ENCODE assay signal across 22 cellular contexts in the genomic region with DNA sequence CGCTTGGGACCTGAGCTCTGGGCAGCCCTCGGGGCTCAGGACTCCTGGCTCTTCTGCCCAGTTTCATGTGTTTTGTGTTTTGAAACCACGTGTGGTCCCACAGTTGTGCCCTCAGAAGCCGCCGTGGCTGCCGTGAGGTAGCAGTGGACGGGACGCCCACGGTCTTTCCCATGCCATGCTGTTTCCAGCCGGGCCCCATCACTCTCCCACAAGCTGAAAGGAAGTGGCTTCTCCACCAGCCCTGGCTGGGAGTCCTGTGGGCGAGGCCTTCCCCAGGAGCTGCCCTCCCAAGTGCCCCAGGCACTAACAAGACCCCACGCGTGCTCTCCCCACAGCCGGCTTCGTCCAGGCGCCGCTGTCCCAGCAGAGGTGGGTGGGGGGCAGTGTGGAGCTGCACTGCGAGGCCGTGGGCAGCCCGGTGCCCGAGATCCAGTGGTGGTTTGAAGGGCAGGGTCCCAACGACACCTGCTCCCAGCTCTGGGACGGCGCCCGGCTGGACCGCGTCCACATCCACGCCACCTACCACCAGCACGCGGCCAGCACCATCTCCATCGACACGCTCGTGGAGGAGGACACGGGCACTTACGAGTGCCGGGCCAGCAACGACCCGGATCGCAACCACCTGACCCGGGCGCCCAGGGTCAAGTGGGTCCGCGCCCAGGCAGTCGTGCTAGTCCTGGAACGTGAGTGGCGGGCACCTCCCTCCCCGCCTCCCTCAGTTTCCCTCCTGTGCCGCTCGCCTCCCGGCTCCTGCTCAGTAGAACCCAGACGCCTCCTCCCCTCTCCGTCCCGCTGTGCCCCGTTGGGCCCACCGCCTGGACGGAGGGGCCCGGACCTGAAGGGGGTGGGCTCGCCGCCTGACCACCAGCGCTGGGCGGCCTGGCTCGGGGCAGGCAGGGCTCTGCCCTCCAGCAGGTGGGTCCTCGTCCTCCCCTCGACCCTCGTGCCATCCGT. TPM values are rescaled to one million over a fixed set of nuclear protein-coding genes. Genes with fewer than 3 reads are reported as not detected.
A peak's percentile ranks its signal among the peaks of the same experiment; 100 is the strongest.
DNase-seq lines count a peak whose midpoint lies in the region; ATAC-seq and TF ChIP-seq lines count a peak whose summit lies in the region.
"Had no signal": no experiment of that assay in that cellular context is flagged by ENCODE, and none has a peak within 500 bp of the region (broad histone marks: within the 10 kb centered on the region; RNA-seq: fewer than 3 reads in every experiment).

No MANE protein-coding gene starts in this region.

- H3K9ac ChIP-seq in smooth muscle cell (ENCODE audit: low read depth) = no peak overlapping the region

- H3K4me1 Mint-ChIP-seq in CD4-positive, alpha-beta T cell (ENCODE audit: low read depth) = peaks cover 17% of the 10 kb centered on the region

- intact Hi-C loops in left cardiac atrium (cut with DNase I) = loop anchor here in 1 of 2 donors (10.0 kb wide), 1 partner anchor 157 kb away; no protein-coding TSS in a partner anchor
- intact Hi-C loops in CD4-positive, alpha-beta T cell (cut with DNase I, micrococcal nuclease) = no loop called here

- CTCF ChIA-PET in CD4-positive, alpha-beta T cell (lab: Charles Lee) = no interaction called here

- H3K4me2 ChIP-seq in smooth muscle cell = peak overlapping the region; percentile 9

- H3K27ac ChIP-seq in cardiac muscle cell = peak overlapping the region; percentile 29
- H3K27ac ChIP-seq in right atrium auricular region = peak overlapping the region; percentile 96 to 97
- H3K27ac ChIP-seq in smooth muscle cell (ENCODE audit: low read depth) = no peak overlapping the region
- no peak overlapping the region for H3K27ac ChIP-seq in CD4-positive, alpha-beta T cell (ENCODE audit: low read depth, low read length)
- H3K27ac ChIP-seq: body of pancreas had no signal

- H3K4me1 ChIP-seq in cardiac muscle cell (ENCODE audit: low read depth) (peaks cover 24% of the 10 kb centered on the region), right atrium auricular region (peaks cover 0 to 80% of the 10 kb centered on the region in 2 donors), smooth muscle cell (ENCODE audit: low read depth) (peaks cover 16% of the 10 kb centered on the region)

- 93% methylated on average over 60 of the region's 66 CpGs for WGBS in smooth muscle cell (ENCODE audit: low lambda C conversion rate)

- no peaks in the 10 kb centered on the region for H3K9me3 ChIP-seq in cardiac muscle cell (ENCODE audit: low read depth)
- H3K9me3 ChIP-seq in right atrium auricular region = no peaks in the 10 kb centered on the region
- H3K9me3 ChIP-seq in smooth muscle cell (replicated peaks; ENCODE audit: low read depth) = no peaks in the 10 kb centered on the region
- H3K9me3 ChIP-seq in CD4-positive, alpha-beta T cell (ENCODE audit: control insufficient read depth, low read length) = no peaks in the 10 kb centered on the region
- H3K9me3 ChIP-seq: body of pancreas had no signal

- no peak for DNase-seq in cardiac muscle cell (ENCODE audit: low read depth in 1 of 2, low spot score in 1 of 2)
- DNase-seq in left cardiac atrium = no peak
- no peak for DNase-seq in right atrium auricular region (ENCODE audit: low spot score)
- DNase-seq in smooth muscle cell (lab: John Stamatoyannopoulos, UW; ENCODE audit: unreplicated experiment) = no peak
- no peak for DNase-seq in CD4-positive, alpha-beta T cell
- no peak for DNase-seq in middle frontal gyrus (ENCODE audit: extremely low spot score, low spot score)
- DNase-seq: ACHN; activated CD8-positive, alpha-beta T cell treated with anti-CD3 and anti-CD28 coated beads for 36 hours; activated T-cell treated with anti-CD3 and anti-CD28 coated beads, Interleukin-2, amount 50 U/mL, for 48 hours; body of pancreas; CD4-positive, alpha-beta memory T cell; DMS79; immature natural killer cell; mesendoderm; NCI-H2081 treated with DMSO at 0.1 percent for 48 hours; NCI-H774; nephron progenitor cell; substantia nigra had no signal

- no peak overlapping the region for H3K27ac Mint-ChIP-seq in CD4-positive, alpha-beta T cell
- H3K27ac Mint-ChIP-seq: activated CD8-positive, alpha-beta T cell treated with anti-CD3 and anti-CD28 coated beads for 36 hours; immature natural killer cell had no signal

- no peak overlapping the region for H3K4me3 Mint-ChIP-seq in CD4-positive, alpha-beta T cell
- H3K4me3 Mint-ChIP-seq: activated CD8-positive, alpha-beta T cell treated with anti-CD3 and anti-CD28 coated beads for 36 hours; immature natural killer cell; nephron progenitor cell had no signal

- ATAC-seq in left cardiac atrium = no peak
- no peak for ATAC-seq in CD4-positive, alpha-beta T cell (ENCODE audit: poor library complexity)
- ATAC-seq: activated CD8-positive, alpha-beta T cell treated with anti-CD3 and anti-CD28 coated beads for 36 hours; activated naive CD4-positive, alpha-beta T cell treated with anti-CD3 and anti-CD28 coated beads, Interleukin-2, amount 50 U/mL, for 72 hours; body of pancreas; Panc1 had no signal

- H4K20me1 ChIP-seq in smooth muscle cell (ENCODE audit: low read depth) = peaks cover 97% of the 10 kb centered on the region

- POLR2A ChIA-PET in CD4-positive, alpha-beta T cell (lab: Charles Lee) = interaction anchor here (0.9 kb wide), 1 partner anchor 33 kb away, joined by 3 read pairs; no protein-coding TSS in a partner anchor

- H3K4me3 ChIP-seq in cardiac muscle cell (no peak overlapping the region), right atrium auricular region (peak overlapping the region in 1 of 2 donors; percentile 2), smooth muscle cell (no peak overlapping the region)
- H3K4me3 ChIP-seq: body of pancreas had no signal

- H3K36me3 Mint-ChIP-seq in CD4-positive, alpha-beta T cell (ENCODE audit: low read depth) = no peaks in the 10 kb centered on the region
- H3K36me3 Mint-ChIP-seq: immature natural killer cell had no signal

- no peaks in the 10 kb centered on the region for H3K27me3 Mint-ChIP-seq in CD4-positive, alpha-beta T cell
- H3K27me3 Mint-ChIP-seq: activated CD8-positive, alpha-beta T cell treated with anti-CD3 and anti-CD28 coated beads for 36 hours; CD4-positive, alpha-beta memory T cell had no signal

- H3K27me3 ChIP-seq in cardiac muscle cell = no peaks in the 10 kb centered on the region
- H3K27me3 ChIP-seq in right atrium auricular region = no peaks in the 10 kb centered on the region
- H3K27me3 ChIP-seq in smooth muscle cell (ENCODE audit: low read depth) = no peaks in the 10 kb centered on the region
- no peaks in the 10 kb centered on the region for H3K27me3 ChIP-seq in CD4-positive, alpha-beta T cell (ENCODE audit: control insufficient read depth, insufficient read depth, low read length)
- H3K27me3 ChIP-seq: body of pancreas had no signal

- peaks cover 79% of the 10 kb centered on the region for H3K79me2 ChIP-seq in smooth muscle cell (ENCODE audit: low read depth)

- no peak overlapping the region for H2AFZ ChIP-seq in smooth muscle cell (ENCODE audit: low read depth)

- peaks cover 4% of the 10 kb centered on the region for H3F3A ChIP-seq in smooth muscle cell (ENCODE audit: low read depth)

- peaks cover 5% of the 10 kb centered on the region for H3K36me3 ChIP-seq in cardiac muscle cell
- H3K36me3 ChIP-seq in right atrium auricular region = peaks cover 41% of the 10 kb centered on the region
- no peaks in the 10 kb centered on the region for H3K36me3 ChIP-seq in smooth muscle cell (ENCODE audit: low read depth)

- no peaks in the 10 kb centered on the region for H3K9me3 Mint-ChIP-seq in CD4-positive, alpha-beta T cell
- H3K9me3 Mint-ChIP-seq: activated CD8-positive, alpha-beta T cell treated with anti-CD3 and anti-CD28 coated beads for 36 hours; activated naive CD4-positive, alpha-beta T cell treated with anti-CD3 and anti-CD28 coated beads, Interleukin-2, amount 50 U/mL, for 72 hours; CD4-positive, alpha-beta memory T cell; immature natural killer cell; nephron progenitor cell had no signal

- no peak for TF ChIP-seq CTCF in cardiac muscle cell (IDR thresholded peaks at IDR 0.05; ENCODE audit: low read depth, low read length)
- TF ChIP-seq CTCF in right atrium auricular region (IDR thresholded peaks at IDR 0.05) = peak in 1 of 2 donors; percentile 28
- no peak for TF ChIP-seq CTCF in smooth muscle cell (IDR thresholded peaks at IDR 0.05; ENCODE audit: borderline replicate concordance, insufficient read depth, poor library complexity, severe bottlenecking)
- no peak for TF ChIP-seq CTCF in CD4-positive, alpha-beta T cell (IDR thresholded peaks at IDR 0.05)

RNA-seq across cellular contexts. Expression of a gene that starts 5.3 kb away (rescaled TPM):
- 826 and 1,015 TPM in 2 replicates for total RNA-seq in cardiac muscle cell
- 976 and 1,204 TPM in 2 replicates for polyA plus RNA-seq in cardiac muscle cell
- 1,000 to 10,000 TPM in 1 of 2 donors, 100 to 1,000 TPM in 1; 847 to 1,152 TPM for total RNA-seq in left cardiac atrium
- 1,000 to 10,000 TPM; 1,033 to 1,569 TPM for total RNA-seq in right atrium auricular region
- 431 and 469 TPM in 2 replicates for total RNA-seq in smooth muscle cell
- polyA plus RNA-seq in smooth muscle cell = 971 and 1,057 TPM in 2 replicates
- 10 to 100 TPM; 68.7 to 71.6 TPM for total RNA-seq in CD4-positive, alpha-beta T cell

RNA-seq across cellular contexts. Expression of a gene that starts 12.0 kb away (rescaled TPM):
- 1.0 and 2.3 TPM in 2 replicates for total RNA-seq in cardiac muscle cell
- 0.34 and 0.46 TPM in 2 replicates for polyA plus RNA-seq in cardiac muscle cell
- 1 to 10 TPM; 4.3 to 10.0 TPM for total RNA-seq in left cardiac atrium
- total RNA-seq in right atrium auricular region = 10 to 100 TPM in 1 of 2 donors, 1 to 10 TPM in 1; 1.4 to 11.1 TPM
- total RNA-seq in smooth muscle cell = 0.27 and 0.81 TPM in 2 replicates
- 0.12 and 0.49 TPM in 2 replicates for polyA plus RNA-seq in smooth muscle cell
- total RNA-seq in CD4-positive, alpha-beta T cell = 1 to 10 TPM; 2.1 TPM
- polyA plus RNA-seq: CD4-positive, alpha-beta memory T cell; immature natural killer cell had no signal

RNA-seq across cellular contexts. Expression of a gene that starts 33.9 kb away (rescaled TPM):
- total RNA-seq in cardiac muscle cell (not detected in 2 replicates), left cardiac atrium (1 to 10 TPM in 1 of 2 donors, under 1 TPM in 1; 0.81 to 1.1 TPM), right atrium auricular region (under 1 TPM in 1 of 2 donors, not detected in 1; 0.79 TPM), smooth muscle cell (not detected in 2 replicates)
- polyA plus RNA-seq in cardiac muscle cell (0.39 TPM in 1 of 2 replicates, not detected in the other), smooth muscle cell (0.23 and 0.64 TPM in 2 replicates)
- total RNA-seq in CD4-positive, alpha-beta T cell = 10 to 100 TPM; 41.6 to 46.3 TPM
- total RNA-seq: dermis microvascular lymphatic vessel endothelial cell, renal cortical epithelial cell had no signal

RNA-seq across cellular contexts. Expression of a gene that starts 46.2 kb away (rescaled TPM):
- total RNA-seq in cardiac muscle cell (205 and 247 TPM in 2 replicates), left cardiac atrium (10 to 100 TPM; 63.9 to 71.0 TPM), right atrium auricular region (10 to 100 TPM; 55.8 to 75.0 TPM), smooth muscle cell (67.7 and 72.7 TPM in 2 replicates)
- polyA plus RNA-seq in cardiac muscle cell (205 and 207 TPM in 2 replicates), smooth muscle cell (151 and 159 TPM in 2 replicates)
- 10 to 100 TPM; 38.5 to 43.4 TPM for total RNA-seq in CD4-positive, alpha-beta T cell

RNA-seq across cellular contexts. Expression of a gene that starts 55.6 kb away (rescaled TPM):
- total RNA-seq in cardiac muscle cell (82.6 and 121 TPM in 2 replicates), left cardiac atrium (10 to 100 TPM; 33.7 to 43.6 TPM), right atrium auricular region (10 to 100 TPM; 24.5 to 30.4 TPM), smooth muscle cell (15.2 and 23.8 TPM in 2 replicates)
- polyA plus RNA-seq in cardiac muscle cell (103 and 120 TPM in 2 replicates), smooth muscle cell (65.3 and 74.2 TPM in 2 replicates)
- 10 to 100 TPM; 54.4 to 56.2 TPM for total RNA-seq in CD4-positive, alpha-beta T cell

Comparison
In these comparisons a context has a peak if more than half of its experiments do, and no peak if none do; other contexts are left out.
1. H3K27ac ChIP-seq: peak in cardiac muscle cell (single experiment) and right atrium auricular region (2 of 2); none in smooth muscle cell (single experiment) and CD4-positive, alpha-beta T cell (single experiment).
2. RNA of a gene that starts 33.9 kb away (total RNA-seq): 41.6 to 46.3 TPM in CD4-positive, alpha-beta T cell; 0.81 to 1.1 TPM in left cardiac atrium, 0.79 TPM in right atrium auricular region, not detected in cardiac muscle cell and not detected in smooth muscle cell; every median in the first group is over 10 times any median in the second.